Comparison of ENCODE assay signal across 2 cellular contexts in the genomic region with DNA sequence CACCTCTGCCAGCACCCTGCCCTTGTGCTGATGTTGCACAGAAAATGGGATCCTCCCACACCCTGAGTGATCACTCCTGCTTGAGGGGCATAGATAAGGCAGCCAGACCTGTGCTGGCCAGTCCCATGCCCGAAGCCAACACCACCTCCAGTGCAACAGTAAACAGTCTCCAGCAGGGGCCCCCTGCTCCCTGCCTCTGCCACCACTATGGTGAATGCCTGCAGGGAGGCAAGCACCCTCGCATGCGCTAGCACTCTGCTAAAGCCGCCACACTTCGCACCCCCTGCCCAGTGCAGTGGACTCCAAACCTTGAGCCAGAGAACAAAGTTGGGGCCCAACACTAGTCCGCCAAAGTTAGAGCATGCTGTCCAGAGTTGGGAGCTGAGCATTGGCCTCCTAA.
A peak's percentile ranks its signal among the peaks of the same experiment; 100 is the strongest.
TF ChIP-seq lines count a peak whose summit lies in the region.

No MANE protein-coding gene starts in this region.

TF ChIP-seq in K562, 482 proteins besides CTCF, POLR2A, EP300 and RAD21 (continued from another document):
- TF ChIP-seq, protein P1, sequence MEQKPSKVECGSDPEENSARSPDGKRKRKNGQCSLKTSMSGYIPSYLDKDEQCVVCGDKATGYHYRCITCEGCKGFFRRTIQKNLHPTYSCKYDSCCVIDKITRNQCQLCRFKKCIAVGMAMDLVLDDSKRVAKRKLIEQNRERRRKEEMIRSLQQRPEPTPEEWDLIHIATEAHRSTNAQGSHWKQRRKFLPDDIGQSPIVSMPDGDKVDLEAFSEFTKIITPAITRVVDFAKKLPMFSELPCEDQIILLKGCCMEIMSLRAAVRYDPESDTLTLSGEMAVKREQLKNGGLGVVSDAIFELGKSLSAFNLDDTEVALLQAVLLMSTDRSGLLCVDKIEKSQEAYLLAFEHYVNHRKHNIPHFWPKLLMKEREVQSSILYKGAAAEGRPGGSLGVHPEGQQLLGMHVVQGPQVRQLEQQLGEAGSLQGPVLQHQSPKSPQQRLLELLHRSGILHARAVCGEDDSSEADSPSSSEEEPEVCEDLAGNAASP (IDR thresholded peaks at IDR 0.05) = no peak
- no peak for TF ChIP-seq ZNF140 (CRISPR knock-in tag; IDR thresholded peaks at IDR 0.05)
- TF ChIP-seq ZNF146 (CRISPR knock-in tag; IDR thresholded peaks at IDR 0.05; ENCODE audit: unreplicated experiment) = no peak
- TF ChIP-seq PCBP2 (IDR thresholded peaks at IDR 0.05; ENCODE audit: low read depth, low read length, poor library complexity, severe bottlenecking) = no peak
- no peak for TF ChIP-seq RFX1 (IDR thresholded peaks at IDR 0.05)
- TF ChIP-seq ASH1L (IDR thresholded peaks at IDR 0.05; ENCODE audit: borderline replicate concordance, low read depth, partially characterized antibody) = no peak
- TF ChIP-seq MCM3 (IDR thresholded peaks at IDR 0.05) = no peak

TF ChIP-seq in HepG2, 621 proteins besides CTCF, POLR2A, EP300 and RAD21 (continued from another document):
- TF ChIP-seq THAP11 (CRISPR knock-in tag; IDR thresholded peaks at IDR 0.05) (no peak), IRX3 (CRISPR knock-in tag; IDR thresholded peaks at IDR 0.05; ENCODE audit: borderline replicate concordance, low read depth) (0 out of 2 replicates have a peak, but pooled peaks have one; percentile 31), ZNF746 (CRISPR knock-in tag; IDR thresholded peaks at IDR 0.05) (no peak), NR2F1 (CRISPR knock-in tag; IDR thresholded peaks at IDR 0.05) (no peak), ZBTB33 (CRISPR knock-in tag; IDR thresholded peaks at IDR 0.05) (peak; percentile 64; the same call in 1 of the 2 replicates), RFX5 (IDR thresholded peaks at IDR 0.05; ENCODE audit: low read depth, low read length) (no peak), NR1H2 (CRISPR knock-in tag; IDR thresholded peaks at IDR 0.05; ENCODE audit: borderline replicate concordance, low read depth) (no peak)
- TF ChIP-seq, protein P2, sequence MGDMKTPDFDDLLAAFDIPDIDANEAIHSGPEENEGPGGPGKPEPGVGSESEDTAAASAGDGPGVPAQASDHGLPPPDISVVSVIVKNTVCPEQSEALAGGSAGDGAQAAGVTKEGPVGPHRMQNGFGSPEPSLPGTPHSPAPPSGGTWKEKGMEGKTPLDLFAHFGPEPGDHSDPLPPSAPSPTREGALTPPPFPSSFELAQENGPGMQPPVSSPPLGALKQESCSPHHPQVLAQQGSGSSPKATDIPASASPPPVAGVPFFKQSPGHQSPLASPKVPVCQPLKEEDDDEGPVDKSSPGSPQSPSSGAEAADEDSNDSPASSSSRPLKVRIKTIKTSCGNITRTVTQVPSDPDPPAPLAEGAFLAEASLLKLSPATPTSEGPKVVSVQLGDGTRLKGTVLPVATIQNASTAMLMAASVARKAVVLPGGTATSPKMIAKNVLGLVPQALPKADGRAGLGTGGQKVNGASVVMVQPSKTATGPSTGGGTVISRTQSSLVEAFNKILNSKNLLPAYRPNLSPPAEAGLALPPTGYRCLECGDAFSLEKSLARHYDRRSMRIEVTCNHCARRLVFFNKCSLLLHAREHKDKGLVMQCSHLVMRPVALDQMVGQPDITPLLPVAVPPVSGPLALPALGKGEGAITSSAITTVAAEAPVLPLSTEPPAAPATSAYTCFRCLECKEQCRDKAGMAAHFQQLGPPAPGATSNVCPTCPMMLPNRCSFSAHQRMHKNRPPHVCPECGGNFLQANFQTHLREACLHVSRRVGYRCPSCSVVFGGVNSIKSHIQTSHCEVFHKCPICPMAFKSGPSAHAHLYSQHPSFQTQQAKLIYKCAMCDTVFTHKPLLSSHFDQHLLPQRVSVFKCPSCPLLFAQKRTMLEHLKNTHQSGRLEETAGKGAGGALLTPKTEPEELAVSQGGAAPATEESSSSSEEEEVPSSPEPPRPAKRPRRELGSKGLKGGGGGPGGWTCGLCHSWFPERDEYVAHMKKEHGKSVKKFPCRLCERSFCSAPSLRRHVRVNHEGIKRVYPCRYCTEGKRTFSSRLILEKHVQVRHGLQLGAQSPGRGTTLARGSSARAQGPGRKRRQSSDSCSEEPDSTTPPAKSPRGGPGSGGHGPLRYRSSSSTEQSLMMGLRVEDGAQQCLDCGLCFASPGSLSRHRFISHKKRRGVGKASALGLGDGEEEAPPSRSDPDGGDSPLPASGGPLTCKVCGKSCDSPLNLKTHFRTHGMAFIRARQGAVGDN (CRISPR knock-in tag; IDR thresholded peaks at IDR 0.05) = peak; percentile 31; the same call in 1 of the 2 replicates
- TF ChIP-seq, protein P3, sequence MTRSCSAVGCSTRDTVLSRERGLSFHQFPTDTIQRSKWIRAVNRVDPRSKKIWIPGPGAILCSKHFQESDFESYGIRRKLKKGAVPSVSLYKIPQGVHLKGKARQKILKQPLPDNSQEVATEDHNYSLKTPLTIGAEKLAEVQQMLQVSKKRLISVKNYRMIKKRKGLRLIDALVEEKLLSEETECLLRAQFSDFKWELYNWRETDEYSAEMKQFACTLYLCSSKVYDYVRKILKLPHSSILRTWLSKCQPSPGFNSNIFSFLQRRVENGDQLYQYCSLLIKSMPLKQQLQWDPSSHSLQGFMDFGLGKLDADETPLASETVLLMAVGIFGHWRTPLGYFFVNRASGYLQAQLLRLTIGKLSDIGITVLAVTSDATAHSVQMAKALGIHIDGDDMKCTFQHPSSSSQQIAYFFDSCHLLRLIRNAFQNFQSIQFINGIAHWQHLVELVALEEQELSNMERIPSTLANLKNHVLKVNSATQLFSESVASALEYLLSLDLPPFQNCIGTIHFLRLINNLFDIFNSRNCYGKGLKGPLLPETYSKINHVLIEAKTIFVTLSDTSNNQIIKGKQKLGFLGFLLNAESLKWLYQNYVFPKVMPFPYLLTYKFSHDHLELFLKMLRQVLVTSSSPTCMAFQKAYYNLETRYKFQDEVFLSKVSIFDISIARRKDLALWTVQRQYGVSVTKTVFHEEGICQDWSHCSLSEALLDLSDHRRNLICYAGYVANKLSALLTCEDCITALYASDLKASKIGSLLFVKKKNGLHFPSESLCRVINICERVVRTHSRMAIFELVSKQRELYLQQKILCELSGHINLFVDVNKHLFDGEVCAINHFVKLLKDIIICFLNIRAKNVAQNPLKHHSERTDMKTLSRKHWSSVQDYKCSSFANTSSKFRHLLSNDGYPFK (CRISPR knock-in tag; IDR thresholded peaks at IDR 0.05; ENCODE audit: borderline replicate concordance) = peak; percentile 84
